Comparison of ENCODE assay signal across 1 cellular context in genomic region chr22:43104950-43105349, GRCh38.
A peak's percentile ranks its signal among the peaks of the same experiment; 100 is the strongest.
TF ChIP-seq lines count a peak whose summit lies in the region.

No MANE protein-coding gene starts in this region.

TF ChIP-seq in K562, 482 proteins besides CTCF, POLR2A, EP300 and RAD21:
- 0 out of 2 replicates have a peak, but pooled peaks have one; percentile 7 for TF ChIP-seq BCOR (IDR thresholded peaks at IDR 0.05)
